In the genomic region with DNA sequence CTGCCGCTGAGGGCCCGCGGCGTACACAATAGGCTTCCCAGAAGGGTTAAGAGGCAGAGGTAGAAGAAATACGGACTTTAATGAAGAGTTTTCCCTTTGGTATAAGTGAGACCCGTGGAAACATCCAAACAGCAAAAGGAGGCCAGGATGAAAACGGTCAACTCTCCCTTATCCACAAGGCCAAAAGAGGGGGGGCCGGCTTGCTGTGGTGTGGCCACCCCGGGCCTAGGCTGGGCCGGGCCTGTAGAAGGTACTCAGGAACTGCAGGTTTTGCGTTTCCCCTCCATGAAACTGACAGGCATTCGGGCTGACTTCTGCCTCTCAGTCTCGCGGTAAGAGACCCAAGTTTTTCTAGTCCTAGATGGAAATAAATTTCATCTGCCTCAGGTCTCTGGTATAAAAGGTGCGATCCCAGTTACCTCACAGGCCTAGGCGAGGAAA, we compare ENCODE assay signal across 8 cellular contexts. TPM values are rescaled to one million over a fixed set of nuclear protein-coding genes. Genes with fewer than 3 reads are reported as not detected.
DNase-seq lines count a peak whose midpoint lies in the region; ATAC-seq and TF ChIP-seq lines count a peak whose summit lies in the region.

No MANE protein-coding gene starts in this region.

- intact Hi-C loops in activated T-helper 2 cell treated with anti-CD3 and anti-CD28 coated beads, Interferon-gamma antibody, Interleukin-2, Interleukin-4, amounts not matched to agents 10 μg/mL and 5 μg/mL and 100 μg/mL, durations not matched to agents 14 hours and 24 hours and 36 hours (cut with micrococcal nuclease) = loop anchor here (5.0 kb wide), 1 partner anchor 100 kb away; the partner anchor contains the start of gene EFNA4
- intact Hi-C loops in right cardiac atrium (cut with DNase I) = loop anchor here in 2 of 4 donors (5.0 to 10.0 kb wide), 2 partner anchors 53 to 55 kb away; no protein-coding TSS in a partner anchor

- H3K4me3 Mint-ChIP-seq in activated T-helper 2 cell treated with anti-CD3 and anti-CD28 coated beads, Interferon-gamma antibody, Interleukin-2, Interleukin-4, amounts not matched to agents 10 μg/mL and 5 μg/mL and 100 μg/mL, durations not matched to agents 14 hours and 24 hours and 36 hours (ENCODE audit: low read depth) = peak overlapping the region; percentile 86

- TF ChIP-seq CTCF in omental fat pad (IDR thresholded peaks at IDR 0.05) = no peak

- H3K27ac Mint-ChIP-seq in activated T-helper 2 cell treated with anti-CD3 and anti-CD28 coated beads, Interferon-gamma antibody, Interleukin-2, Interleukin-4, amounts not matched to agents 10 μg/mL and 5 μg/mL and 100 μg/mL, durations not matched to agents 14 hours and 24 hours and 36 hours = peak overlapping the region; percentile 78

- no peaks in the 10 kb centered on the region for H3K27me3 ChIP-seq in right cardiac atrium (ENCODE audit: control insufficient read depth, insufficient read depth)
- H3K27me3 ChIP-seq in skeletal muscle satellite cell (ENCODE audit: control insufficient read depth, insufficient read depth, low read length) = no peaks in the 10 kb centered on the region

- H3K9ac ChIP-seq in skeletal muscle satellite cell (ENCODE audit: low read depth, low read length) = peak overlapping the region; percentile 94

- H3K4me3 ChIP-seq in right cardiac atrium (ENCODE audit: low read length) = peak overlapping the region; percentile 68
- H3K4me3 ChIP-seq in skeletal muscle satellite cell (ENCODE audit: low read length) = peak overlapping the region; percentile 88

- no peaks in the 10 kb centered on the region for H3K27me3 Mint-ChIP-seq in activated T-helper 2 cell treated with anti-CD3 and anti-CD28 coated beads, Interferon-gamma antibody, Interleukin-2, Interleukin-4, amounts not matched to agents 10 μg/mL and 5 μg/mL and 100 μg/mL, durations not matched to agents 14 hours and 24 hours and 36 hours (ENCODE audit: low read depth)

- peaks cover 2% of the 10 kb centered on the region for H3K4me1 ChIP-seq in right cardiac atrium (ENCODE audit: control insufficient read depth, insufficient read depth, low read length)
- H3K4me1 ChIP-seq in skeletal muscle satellite cell (ENCODE audit: control insufficient read depth, insufficient read depth, low read length) = peaks cover 43% of the 10 kb centered on the region

- ATAC-seq in right cardiac atrium (peak; percentile 5 to 11), omental fat pad (ENCODE audit: low FRiP score) (no peak)

- H3K36me3 ChIP-seq in skeletal muscle satellite cell (ENCODE audit: insufficient read depth, low read length) = peaks cover 48% of the 10 kb centered on the region

- peak overlapping the region; percentile 99 for H3K27ac ChIP-seq in right cardiac atrium (ENCODE audit: low read length)

- H3K9me3 ChIP-seq in right cardiac atrium (ENCODE audit: control insufficient read depth, low read length) (no peaks in the 10 kb centered on the region), skeletal muscle satellite cell (replicated peaks; ENCODE audit: low read length) (no peaks in the 10 kb centered on the region)

- H3K4me2 ChIP-seq in skeletal muscle satellite cell (ENCODE audit: low read length) = peak overlapping the region; percentile 87

- H3K9me3 Mint-ChIP-seq in activated T-helper 2 cell treated with anti-CD3 and anti-CD28 coated beads, Interferon-gamma antibody, Interleukin-2, Interleukin-4, amounts not matched to agents 10 μg/mL and 5 μg/mL and 100 μg/mL, durations not matched to agents 14 hours and 24 hours and 36 hours = no peaks in the 10 kb centered on the region

- peaks cover 20% of the 10 kb centered on the region for H3K4me1 Mint-ChIP-seq in activated T-helper 2 cell treated with anti-CD3 and anti-CD28 coated beads, Interferon-gamma antibody, Interleukin-2, Interleukin-4, amounts not matched to agents 10 μg/mL and 5 μg/mL and 100 μg/mL, durations not matched to agents 14 hours and 24 hours and 36 hours (ENCODE audit: low read depth)

- DNase-seq in NCI-H82 (lab: John Stamatoyannopoulos, UW) (peak; percentile 59), NCI-H82 treated with DMSO at 0.1 percent for 48 hours (lab: John Stamatoyannopoulos, UW; ENCODE audit: unreplicated experiment) (no peak), HT-29 (ENCODE audit: low spot score) (peak; percentile 50), right cardiac atrium (peak in 2 of 3 donors; percentile 70 to 72), NCI-H446 (lab: John Stamatoyannopoulos, UW) (no peak), omental fat pad (ENCODE audit: low spot score) (no peak)
- no peak for DNase-seq in activated T-helper 2 cell treated with anti-CD3 and anti-CD28 coated beads, Interferon-gamma antibody, Interleukin-2, Interleukin-4, amounts not matched to agents 10 μg/mL and 5 μg/mL and 100 μg/mL, durations not matched to agents 14 hours and 24 hours and 36 hours (ENCODE audit: low spot score)

- 6% methylated on average over 16 of the region's 16 CpGs for WGBS in right cardiac atrium

- peaks cover 68% of the 10 kb centered on the region for H3K36me3 Mint-ChIP-seq in activated T-helper 2 cell treated with anti-CD3 and anti-CD28 coated beads, Interferon-gamma antibody, Interleukin-2, Interleukin-4, amounts not matched to agents 10 μg/mL and 5 μg/mL and 100 μg/mL, durations not matched to agents 14 hours and 24 hours and 36 hours (ENCODE audit: low read depth)

RNA-seq across cellular contexts. Expression of gene PYGO2, which starts 0.7 kb away (rescaled TPM):
- 36.3 and 43.4 TPM in 2 replicates for total RNA-seq in HT-29 (2014; rRNA removed; shearing (Covaris generic))
- 30.4 and 30.6 TPM in 2 replicates for total RNA-seq in activated T-helper 2 cell treated with anti-CD3 and anti-CD28 coated beads, Interferon-gamma antibody, Interleukin-2, Interleukin-4, amounts not matched to agents 10 μg/mL and 5 μg/mL and 100 μg/mL, durations not matched to agents 14 hours and 24 hours and 36 hours
- total RNA-seq in right cardiac atrium = 10 to 100 TPM; 14.6 to 22.0 (median 18.6) TPM
- 14.3 TPM for polyA plus RNA-seq in right cardiac atrium
- total RNA-seq in skeletal muscle satellite cell (2012; rRNA removed) = 8.1 and 14.2 TPM in 2 replicates
- total RNA-seq in omental fat pad = 10 to 100 TPM; 10.2 to 21.2 (median 15.9) TPM

RNA-seq across cellular contexts. Expression of gene PBXIP1, which starts 6.4 kb away (rescaled TPM):
- 33.3 and 42.5 TPM in 2 replicates for total RNA-seq in HT-29 (2014; rRNA removed; shearing (Covaris generic))
- total RNA-seq in activated T-helper 2 cell treated with anti-CD3 and anti-CD28 coated beads, Interferon-gamma antibody, Interleukin-2, Interleukin-4, amounts not matched to agents 10 μg/mL and 5 μg/mL and 100 μg/mL, durations not matched to agents 14 hours and 24 hours and 36 hours = 23.6 and 25.3 TPM in 2 replicates
- total RNA-seq in right cardiac atrium = 100 to 1,000 TPM in 1 of 4 donors, 10 to 100 TPM in 3; 84.8 to 104 (median 90.1) TPM
- polyA plus RNA-seq in right cardiac atrium = 82.9 TPM
- 12.5 and 15.0 TPM in 2 replicates for total RNA-seq in skeletal muscle satellite cell (2012; rRNA removed)
- 10 to 100 TPM; 65.0 to 93.7 (median 82.0) TPM for total RNA-seq in omental fat pad

RNA-seq across cellular contexts. Expression of gene SHC1, which starts 8.3 kb away (rescaled TPM):
- total RNA-seq in HT-29 (2014; rRNA removed; shearing (Covaris generic)) = 112 and 120 TPM in 2 replicates
- 55.4 and 56.1 TPM in 2 replicates for total RNA-seq in activated T-helper 2 cell treated with anti-CD3 and anti-CD28 coated beads, Interferon-gamma antibody, Interleukin-2, Interleukin-4, amounts not matched to agents 10 μg/mL and 5 μg/mL and 100 μg/mL, durations not matched to agents 14 hours and 24 hours and 36 hours
- total RNA-seq in right cardiac atrium (10 to 100 TPM; 63.2 to 81.7 (median 71.4) TPM), omental fat pad (100 to 1,000 TPM; 152 to 265 (median 171) TPM)
- polyA plus RNA-seq in right cardiac atrium = 37.9 TPM
- 299 and 313 TPM in 2 replicates for total RNA-seq in skeletal muscle satellite cell (2012; rRNA removed)

RNA-seq across cellular contexts. Expression of gene CKS1B, which starts 12.2 kb away (rescaled TPM):
- 189 and 196 TPM in 2 replicates for total RNA-seq in HT-29 (2014; rRNA removed; shearing (Covaris generic))
- 169 and 178 TPM in 2 replicates for total RNA-seq in activated T-helper 2 cell treated with anti-CD3 and anti-CD28 coated beads, Interferon-gamma antibody, Interleukin-2, Interleukin-4, amounts not matched to agents 10 μg/mL and 5 μg/mL and 100 μg/mL, durations not matched to agents 14 hours and 24 hours and 36 hours
- total RNA-seq in right cardiac atrium = 10 to 100 TPM; 19.9 to 28.1 (median 23.4) TPM
- 28.9 TPM for polyA plus RNA-seq in right cardiac atrium
- 51.0 and 66.0 TPM in 2 replicates for total RNA-seq in skeletal muscle satellite cell (2012; rRNA removed)
- total RNA-seq in omental fat pad = 10 to 100 TPM; 34.0 to 72.8 (median 43.2) TPM

RNA-seq across cellular contexts. Expression of gene FLAD1, which starts 20.9 kb away (rescaled TPM):
- 83.1 and 85.5 TPM in 2 replicates for total RNA-seq in HT-29 (2014; rRNA removed; shearing (Covaris generic))
- total RNA-seq in activated T-helper 2 cell treated with anti-CD3 and anti-CD28 coated beads, Interferon-gamma antibody, Interleukin-2, Interleukin-4, amounts not matched to agents 10 μg/mL and 5 μg/mL and 100 μg/mL, durations not matched to agents 14 hours and 24 hours and 36 hours = 54.9 and 60.2 TPM in 2 replicates
- total RNA-seq in right cardiac atrium (10 to 100 TPM; 22.8 to 32.7 (median 25.2) TPM), omental fat pad (10 to 100 TPM; 26.8 to 43.8 (median 30.9) TPM)
- 25.3 TPM for polyA plus RNA-seq in right cardiac atrium
- total RNA-seq in skeletal muscle satellite cell (2012; rRNA removed) = 26.9 and 27.1 TPM in 2 replicates

Comparison
In these comparisons a context has a peak if more than half of its experiments do, and no peak if none do; other contexts are left out.
1. DNase-seq: peak in NCI-H82 (single experiment), HT-29 (single experiment) and right cardiac atrium (2 of 3); none in NCI-H82 treated with DMSO at 0.1 percent for 48 hours (single experiment), activated T-helper 2 cell treated with anti-CD3 and anti-CD28 coated beads, Interferon-gamma antibody, Interleukin-2, Interleukin-4, amounts not matched to agents 10 μg/mL and 5 μg/mL and 100 μg/mL, durations not matched to agents 14 hours and 24 hours and 36 hours (single experiment), NCI-H446 (0 of 2) and omental fat pad (single experiment).